In the genomic region with DNA sequence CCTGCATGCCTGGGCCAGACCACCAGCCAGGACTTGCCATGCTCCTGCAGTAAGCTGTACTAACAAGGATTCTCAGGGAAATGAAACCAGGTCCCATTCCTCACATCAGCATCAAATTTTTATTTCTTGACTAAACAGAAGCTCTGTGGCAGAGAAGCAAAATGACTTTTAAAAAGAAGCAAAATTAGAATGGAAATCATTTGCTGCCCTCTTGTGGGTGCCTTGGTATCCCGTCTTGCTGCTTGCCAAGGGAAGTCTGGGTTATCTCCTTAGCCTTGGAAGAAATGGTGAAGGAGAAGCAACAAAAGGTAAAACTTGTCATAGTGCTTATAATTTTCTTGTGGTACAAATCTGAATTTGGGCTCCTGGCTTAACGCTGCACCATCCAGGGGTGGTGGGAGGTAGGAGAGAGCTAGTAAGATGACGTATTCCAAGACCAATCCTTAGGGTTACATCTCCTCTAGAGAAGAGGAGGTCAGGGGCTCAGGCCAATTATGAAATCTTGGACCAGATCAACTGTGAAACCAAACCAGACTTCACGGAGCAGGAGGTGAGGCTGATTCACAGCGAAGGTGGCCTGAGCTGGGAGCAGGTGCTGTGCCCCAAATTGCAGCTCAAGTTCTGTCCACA, we compare ENCODE assay signal across 8 cellular contexts.
DNase-seq lines count a peak whose midpoint lies in the region; ATAC-seq and TF ChIP-seq lines count a peak whose summit lies in the region.

No MANE protein-coding gene starts in this region.

- H3K4me3 Mint-ChIP-seq in MCF 10A (ENCODE audit: unreplicated experiment), result no peak overlapping the region
- no peak overlapping the region for H3K4me3 Mint-ChIP-seq in naive thymus-derived CD4-positive, alpha-beta T cell

- BruUV-seq in MCF 10A (replicated peaks; lab: Mats Ljungman, UMichigan), result no TSS peak

- H3K4me1 Mint-ChIP-seq in MCF 10A (ENCODE audit: insufficient read depth, unreplicated experiment), result no peaks in the 10 kb centered on the region
- H3K4me1 Mint-ChIP-seq in naive thymus-derived CD4-positive, alpha-beta T cell, result no peaks in the 10 kb centered on the region

- TF ChIP-seq CTCF in MCF 10A (IDR thresholded peaks at IDR 0.05; ENCODE audit: unreplicated experiment) (peak; percentile 57), breast epithelium (IDR thresholded peaks at IDR 0.05) (no peak), astrocyte of the spinal cord (IDR thresholded peaks at IDR 0.05; ENCODE audit: low read depth, low read length) (peak; percentile 51), tibial nerve (IDR thresholded peaks at IDR 0.05) (no peak)

- TF ChIP-seq EP300 in tibial nerve (IDR thresholded peaks at IDR 0.05), result no peak

- no peak overlapping the region for H3K27ac ChIP-seq in breast epithelium
- H3K27ac ChIP-seq in naive thymus-derived CD4-positive, alpha-beta T cell (ENCODE audit: low read depth, low read length), result no peak overlapping the region
- H3K27ac ChIP-seq in tibial nerve, result no peak overlapping the region

- no peak overlapping the region for H3K27ac Mint-ChIP-seq in MCF 10A (ENCODE audit: low read depth, unreplicated experiment)
- no peak overlapping the region for H3K27ac Mint-ChIP-seq in naive thymus-derived CD4-positive, alpha-beta T cell

- in situ Hi-C loops in astrocyte of the spinal cord (cut with HindIII; ENCODE audit: low sequenced_read_pairs), result no loop called here

- peak; percentile 42 for DNase-seq in MCF 10A (ENCODE audit: unreplicated experiment)
- DNase-seq in breast epithelium (ENCODE audit: low spot score in 2 of 2), result no peak
- DNase-seq in MV-4-11 (lab: John Stamatoyannopoulos, UW), result peak; percentile 1
- DNase-seq in astrocyte of the spinal cord (ENCODE audit: low read depth, low spot score), result peak; percentile 45
- DNase-seq in middle frontal gyrus (ENCODE audit: extremely low spot score, low spot score), result peak; percentile 21
- no peak for DNase-seq in naive thymus-derived CD4-positive, alpha-beta T cell
- DNase-seq in stimulated activated naive CD4-positive, alpha-beta T cell (lab: John Stamatoyannopoulos, UW), result no peak
- no peak for DNase-seq in tibial nerve (ENCODE audit: low spot score in 2 of 2)

- WGBS in tibial nerve, 2 donors, result 37 to 38% methylated on average over 5 of the region's 5 CpGs

- H3K27me3 ChIP-seq in breast epithelium (no peaks in the 10 kb centered on the region), tibial nerve (no peaks in the 10 kb centered on the region)
- no peaks in the 10 kb centered on the region for H3K27me3 ChIP-seq in naive thymus-derived CD4-positive, alpha-beta T cell (ENCODE audit: control insufficient read depth in 2 of 2, insufficient read depth in 2 of 2, low read length in 2 of 2)

- POLR2A ChIA-PET in MCF 10A (lab: Yijun Ruan, JAX), result interaction anchor here (0.7 kb wide), 1 partner anchor 94 kb away, joined by 3 read pairs; no protein-coding TSS in a partner anchor
- POLR2A ChIA-PET in naive thymus-derived CD4-positive, alpha-beta T cell (lab: Charles Lee), result no interaction called here

- intact Hi-C loops in MCF 10A (cut with micrococcal nuclease) (loop anchor here (1.0 kb wide), 1 partner anchor 90 kb away; no protein-coding TSS in a partner anchor), breast epithelium (cut with DNase I; ENCODE audit: low total_unique reads) (no loop called here)
- intact Hi-C loops in naive thymus-derived CD4-positive, alpha-beta T cell (cut with micrococcal nuclease), result no loop called here

- no peaks in the 10 kb centered on the region for H3K36me3 Mint-ChIP-seq in MCF 10A (ENCODE audit: insufficient read depth, unreplicated experiment)
- peaks cover 0 to 3% (median 0%) of the 10 kb centered on the region in 5 donors for H3K36me3 Mint-ChIP-seq in naive thymus-derived CD4-positive, alpha-beta T cell

- H3K9me3 ChIP-seq in breast epithelium, result peaks cover 0 to 2% of the 10 kb centered on the region in 2 donors
- no peaks in the 10 kb centered on the region for H3K9me3 ChIP-seq in naive thymus-derived CD4-positive, alpha-beta T cell (ENCODE audit: control insufficient read depth in 2 of 3, low read length in 3 of 3)
- H3K9me3 ChIP-seq in tibial nerve, result no peaks in the 10 kb centered on the region

- H3K36me3 ChIP-seq in breast epithelium, result no peaks in the 10 kb centered on the region
- no peaks in the 10 kb centered on the region for H3K36me3 ChIP-seq in naive thymus-derived CD4-positive, alpha-beta T cell (ENCODE audit: control insufficient read depth in 2 of 3, insufficient read depth in 3 of 3, low read length in 3 of 3)
- no peaks in the 10 kb centered on the region for H3K36me3 ChIP-seq in tibial nerve

- peaks cover 66% of the 10 kb centered on the region for H3K27me3 Mint-ChIP-seq in MCF 10A (ENCODE audit: insufficient read depth, unreplicated experiment)
- peaks cover 3 to 38% (median 12%) of the 10 kb centered on the region in 5 donors for H3K27me3 Mint-ChIP-seq in naive thymus-derived CD4-positive, alpha-beta T cell

- no peak for ATAC-seq in naive thymus-derived CD4-positive, alpha-beta T cell

- no peaks in the 10 kb centered on the region for H3K9me3 Mint-ChIP-seq in MCF 10A (ENCODE audit: unreplicated experiment)
- H3K9me3 Mint-ChIP-seq in naive thymus-derived CD4-positive, alpha-beta T cell, result peaks cover 0 to 4% (median 0%) of the 10 kb centered on the region in 11 donors

- CTCF ChIA-PET in MCF 10A (lab: Yijun Ruan, JAX), result interaction anchor here (0.5 to 5.0 kb wide), 41 partner anchors 8 to 1454 kb away, joined by 3 to 72 read pairs (median 4); no protein-coding TSS in a partner anchor
- CTCF ChIA-PET in naive thymus-derived CD4-positive, alpha-beta T cell (lab: Charles Lee), result no interaction called here

- H3K4me1 ChIP-seq in breast epithelium, result no peaks in the 10 kb centered on the region
- no peaks in the 10 kb centered on the region for H3K4me1 ChIP-seq in naive thymus-derived CD4-positive, alpha-beta T cell (ENCODE audit: control insufficient read depth in 2 of 2, insufficient read depth in 2 of 2, low read length in 2 of 2)
- no peaks in the 10 kb centered on the region for H3K4me1 ChIP-seq in tibial nerve

- no peak overlapping the region for H3K4me3 ChIP-seq in breast epithelium
- no peak overlapping the region for H3K4me3 ChIP-seq in astrocyte of the spinal cord (ENCODE audit: low read depth, low read length)
- no peak overlapping the region for H3K4me3 ChIP-seq in naive thymus-derived CD4-positive, alpha-beta T cell (ENCODE audit: low read length)
- no peak overlapping the region for H3K4me3 ChIP-seq in tibial nerve

- TF ChIP-seq POLR2A in breast epithelium (IDR thresholded peaks at IDR 0.05), result no peak
- TF ChIP-seq POLR2A in tibial nerve (IDR thresholded peaks at IDR 0.05), result no peak

Comparison
In these comparisons a context has a peak if more than half of its experiments do, and no peak if none do; other contexts are left out.
1. DNase-seq: peak in MCF 10A (single experiment), MV-4-11 (single experiment), astrocyte of the spinal cord (single experiment) and middle frontal gyrus (single experiment); none in breast epithelium (0 of 2), naive thymus-derived CD4-positive, alpha-beta T cell (0 of 9), stimulated activated naive CD4-positive, alpha-beta T cell (0 of 6) and tibial nerve (0 of 2).
2. CTCF ChIP-seq: peak in MCF 10A (single experiment) and astrocyte of the spinal cord (single experiment); none in breast epithelium (0 of 3) and tibial nerve (0 of 5).